In genomic region chr14:24681056-24681455, GRCh38 we compare ENCODE assay signal across 28 cellular contexts. TPM values are rescaled to one million over a fixed set of nuclear protein-coding genes. Genes with fewer than 3 reads are reported as not detected.
DNase-seq lines count a peak whose midpoint lies in the region; ATAC-seq and TF ChIP-seq lines count a peak whose summit lies in the region.
"Had no signal": no experiment of that assay in that cellular context is flagged by ENCODE, and none has a peak within 500 bp of the region (broad histone marks: within the 10 kb centered on the region; RNA-seq: fewer than 3 reads in every experiment).

No MANE protein-coding gene starts in this region.

- peaks cover 61% of the 10 kb centered on the region for H3K4me1 Mint-ChIP-seq in activated T-cell treated with anti-CD3 and anti-CD28 coated beads, Interleukin-2, amount 50 U/mL, for 24 hours (ENCODE audit: low read depth)
- H3K4me1 Mint-ChIP-seq in activated T-cell treated with anti-CD3 and anti-CD28 coated beads, Interleukin-2, amount 50 U/mL, for 72 hours (ENCODE audit: low read depth): peaks cover 42% of the 10 kb centered on the region

- ATAC-seq in activated T-cell treated with anti-CD3 and anti-CD28 coated beads, Interleukin-2, amount 50 U/mL, for 72 hours (replicated peaks in 1 of 2): no peak
- ATAC-seq in HG02678 (IDR thresholded peaks at IDR 0.05; ENCODE audit: unreplicated experiment): no peak
- ATAC-seq: GM12878 had no signal

- no peaks in the 10 kb centered on the region for H3K9me3 Mint-ChIP-seq in activated T-cell treated with anti-CD3 and anti-CD28 coated beads, Interleukin-2, amount 50 U/mL, for 24 hours
- H3K9me3 Mint-ChIP-seq in activated T-cell treated with anti-CD3 and anti-CD28 coated beads, Interleukin-2, amount 50 U/mL, for 72 hours: peaks cover 0 to 1% of the 10 kb centered on the region in 2 donors
- H3K9me3 Mint-ChIP-seq: CD14-positive monocyte had no signal

- no peak for DNase-seq in activated T-cell treated with anti-CD3 and anti-CD28 coated beads, Interleukin-2, amount 50 U/mL, for 24 hours
- DNase-seq in activated T-cell treated with anti-CD3 and anti-CD28 coated beads, Interleukin-2, amount 50 U/mL, for 72 hours: no peak
- peak; percentile 5 for DNase-seq in NB4 (ENCODE audit: low read depth)
- peak; percentile 58 for DNase-seq in myocyte (ENCODE audit: low read depth)
- DNase-seq in iPS-NIHi7 (ENCODE audit: extremely low spot score): no peak
- no peak for DNase-seq in H4 (ENCODE audit: low spot score)
- DNase-seq: AML-193, COR-L47, DMS 273 treated with DMSO at 0.1 percent for 48 hours, DND-41, H7, KG1, NCI-H1092, NCI-H1436, NCI-H2029, NCI-H2227 treated with DMSO at 0.1 percent for 48 hours, NCI-H510A, PC-9, RPMI8226, SHP77, SW 1271 had no signal

- peaks cover 16% of the 10 kb centered on the region for H3K36me3 Mint-ChIP-seq in activated T-cell treated with anti-CD3 and anti-CD28 coated beads, Interleukin-2, amount 50 U/mL, for 24 hours (ENCODE audit: low read depth)
- peaks cover 3 to 6% of the 10 kb centered on the region in 2 donors for H3K36me3 Mint-ChIP-seq in activated T-cell treated with anti-CD3 and anti-CD28 coated beads, Interleukin-2, amount 50 U/mL, for 72 hours (ENCODE audit: insufficient read depth in 2 of 2)
- H3K36me3 Mint-ChIP-seq: CD14-positive monocyte had no signal

- no peak for TF ChIP-seq POLR2A in NB4 (IDR thresholded peaks at IDR 0.05; ENCODE audit: extremely low read depth, insufficient read length)

- H3K4me3 Mint-ChIP-seq in activated T-cell treated with anti-CD3 and anti-CD28 coated beads, Interleukin-2, amount 50 U/mL, for 24 hours: no peak overlapping the region
- no peak overlapping the region for H3K4me3 Mint-ChIP-seq in activated T-cell treated with anti-CD3 and anti-CD28 coated beads, Interleukin-2, amount 50 U/mL, for 72 hours
- H3K4me3 Mint-ChIP-seq: CD14-positive monocyte had no signal

- TF ChIP-seq CTCF in NB4 (IDR thresholded peaks at IDR 0.05; ENCODE audit: low read depth, low read length): no peak

- H3K4me3 ChIP-seq in NB4 (ENCODE audit: low read depth, low read length): no peak overlapping the region
- H3K4me3 ChIP-seq: GM12878, PC-9, SK-N-MC had no signal

- no peaks in the 10 kb centered on the region for H3K27me3 Mint-ChIP-seq in activated T-cell treated with anti-CD3 and anti-CD28 coated beads, Interleukin-2, amount 50 U/mL, for 24 hours
- H3K27me3 Mint-ChIP-seq in activated T-cell treated with anti-CD3 and anti-CD28 coated beads, Interleukin-2, amount 50 U/mL, for 72 hours (ENCODE audit: low read depth): no peaks in the 10 kb centered on the region

- peak overlapping the region; percentile 2 for H3K27ac Mint-ChIP-seq in activated T-cell treated with anti-CD3 and anti-CD28 coated beads, Interleukin-2, amount 50 U/mL, for 24 hours
- H3K27ac Mint-ChIP-seq in activated T-cell treated with anti-CD3 and anti-CD28 coated beads, Interleukin-2, amount 50 U/mL, for 72 hours: no peak overlapping the region
- H3K27ac Mint-ChIP-seq: CD14-positive monocyte had no signal

RNA-seq across cellular contexts. Expression of gene GZMB, which starts 47.1 kb away (rescaled TPM):
- 1,000 to 10,000 TPM; 2,205 to 2,852 TPM for total RNA-seq in activated T-cell treated with anti-CD3 and anti-CD28 coated beads, Interleukin-2, amount 50 U/mL, for 72 hours
- total RNA-seq in myocyte: not detected in 2 replicates
- not detected for polyA plus RNA-seq in myocyte (2012)
- not detected in 2 replicates for total RNA-seq in H4 (2014; rRNA removed; shearing (Covaris generic))
- total RNA-seq: A172, H7, HT1080, PC-9 had no signal
- polyA plus RNA-seq: AG04450 had no signal

Comparison
In these comparisons a context has a peak if more than half of its experiments do, and no peak if none do; other contexts are left out.
1. DNase-seq: peak in NB4 (single experiment) and myocyte (single experiment); none in activated T-cell treated with anti-CD3 and anti-CD28 coated beads, Interleukin-2, amount 50 U/mL, for 24 hours (single experiment), activated T-cell treated with anti-CD3 and anti-CD28 coated beads, Interleukin-2, amount 50 U/mL, for 72 hours (0 of 2), iPS-NIHi7 (single experiment) and H4 (single experiment).
2. RNA of gene GZMB, which starts 47.1 kb away (total RNA-seq): 2,205 to 2,852 TPM in activated T-cell treated with anti-CD3 and anti-CD28 coated beads, Interleukin-2, amount 50 U/mL, for 72 hours; not detected in myocyte and not detected in H4; every median in the first group is over 1,000 times any median in the second.